ENCODE assay signal across 10 cellular contexts in the genomic region with DNA sequence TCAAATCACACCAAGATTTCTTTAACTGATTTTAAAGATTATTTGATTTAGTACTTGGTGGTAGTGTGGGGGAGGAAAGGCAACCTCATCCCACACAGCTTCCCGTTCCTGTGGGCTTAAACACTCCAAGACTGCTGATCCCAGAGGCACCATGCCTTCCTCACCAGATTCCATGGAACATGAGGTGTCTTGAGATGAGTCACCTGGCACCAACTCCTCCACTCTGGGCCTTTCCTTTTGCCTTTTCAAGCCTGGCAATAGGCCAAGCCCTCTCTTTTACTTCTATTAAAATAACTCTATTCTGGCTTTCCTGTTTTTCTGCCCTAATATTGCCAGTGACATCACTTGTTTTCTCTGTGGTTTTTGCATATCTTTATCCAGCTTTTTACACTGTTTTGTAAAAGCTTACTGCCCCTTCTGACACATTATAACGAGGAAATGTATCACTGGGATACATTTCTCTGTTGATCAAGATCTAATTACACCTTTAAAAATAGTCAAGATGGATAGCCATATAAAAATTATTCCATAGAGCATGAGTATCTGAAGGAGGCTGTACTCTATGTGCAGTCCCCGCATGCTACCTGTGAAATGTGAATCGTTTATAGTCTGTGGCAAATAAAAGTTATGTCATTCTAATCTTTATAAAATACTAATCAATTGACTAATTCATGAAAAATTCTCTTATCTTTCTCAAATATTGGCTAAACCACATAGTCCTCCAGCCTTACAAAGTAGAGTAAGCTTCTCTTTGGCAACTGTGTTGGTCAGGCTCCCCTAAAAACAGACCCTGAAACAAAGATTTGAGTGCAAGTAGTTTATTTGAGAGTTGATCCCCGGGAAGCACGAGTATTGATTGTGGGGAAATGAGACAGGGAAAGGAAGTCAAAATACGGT.
DNase-seq lines count a peak whose midpoint lies in the region; ATAC-seq and TF ChIP-seq lines count a peak whose summit lies in the region.
"Had no signal": no experiment of that assay in that cellular context is flagged by ENCODE, and none has a peak within 500 bp of the region (broad histone marks: within the 10 kb centered on the region; RNA-seq: fewer than 3 reads in every experiment).

No MANE protein-coding gene starts in this region.

- intact Hi-C loops in right cardiac atrium (cut with DNase I), result no loop called here

- H3K4me1 ChIP-seq in SJCRH30 (peaks cover 8% of the 10 kb centered on the region; the same call in 1 of the 2 replicates), right cardiac atrium (ENCODE audit: control insufficient read depth, insufficient read depth, low read length) (no peaks in the 10 kb centered on the region)
- H3K4me1 ChIP-seq: ascending aorta had no signal

- H3K36me3 Mint-ChIP-seq in progenitor cell of endocrine pancreas (ENCODE audit: insufficient read depth), result no peaks in the 10 kb centered on the region

- no peak overlapping the region for H3K4me3 ChIP-seq in SJCRH30
- H3K4me3 ChIP-seq in right cardiac atrium (ENCODE audit: low read length), result no peak overlapping the region
- H3K4me3 ChIP-seq: ascending aorta had no signal

- H3K27me3 Mint-ChIP-seq in progenitor cell of endocrine pancreas, result no peaks in the 10 kb centered on the region

- no peaks in the 10 kb centered on the region for H3K4me1 Mint-ChIP-seq in progenitor cell of endocrine pancreas (ENCODE audit: low read depth)

- H3K36me3 ChIP-seq in SJCRH30, result no peaks in the 10 kb centered on the region
- H3K36me3 ChIP-seq: ascending aorta had no signal

- 69% methylated on average over 7 of the region's 7 CpGs for WGBS in right cardiac atrium

- no peak for ATAC-seq in right cardiac atrium
- ATAC-seq: activated CD8-positive, alpha-beta T cell treated with anti-CD3 and anti-CD28 coated beads, Interleukin-2, amount 10 ng/mL, durations not matched to agents 7 days and 5 days had no signal

- peak; percentile 98 for DNase-seq in EL
- peak; percentile 21 to 37 for DNase-seq in SJCRH30
- DNase-seq in fibroblast of peridontal ligament (ENCODE audit: extremely low read depth), result peak; percentile 93
- peak; percentile 43 for DNase-seq in putamen (ENCODE audit: low spot score)
- no peak for DNase-seq in SW480 (ENCODE audit: low spot score)
- DNase-seq in DMS79 (lab: John Stamatoyannopoulos, UW), result no peak
- DNase-seq in right cardiac atrium, result no peak
- DNase-seq in progenitor cell of endocrine pancreas (ENCODE audit: low spot score, unreplicated experiment), result no peak
- DNase-seq: activated CD8-positive, alpha-beta T cell treated with anti-CD3 and anti-CD28 coated beads, Interleukin-2, amount 10 ng/mL, durations not matched to agents 7 days and 5 days had no signal

- H3K9me3 ChIP-seq in SJCRH30 (replicated peaks), result no peaks in the 10 kb centered on the region
- no peaks in the 10 kb centered on the region for H3K9me3 ChIP-seq in right cardiac atrium (ENCODE audit: control insufficient read depth, low read length)
- H3K9me3 ChIP-seq: ascending aorta had no signal

- no peaks in the 10 kb centered on the region for H3K9me3 Mint-ChIP-seq in progenitor cell of endocrine pancreas (ENCODE audit: low read depth)

- H3K27me3 ChIP-seq in SJCRH30 (no peaks in the 10 kb centered on the region), right cardiac atrium (ENCODE audit: control insufficient read depth, insufficient read depth) (no peaks in the 10 kb centered on the region)
- H3K27me3 ChIP-seq: ascending aorta had no signal

- TF ChIP-seq CTCF in progenitor cell of endocrine pancreas (IDR thresholded peaks at IDR 0.05; ENCODE audit: unreplicated experiment), result no peak

- no peak overlapping the region for H3K4me3 Mint-ChIP-seq in progenitor cell of endocrine pancreas (ENCODE audit: low read depth)
- H3K4me3 Mint-ChIP-seq: activated CD8-positive, alpha-beta T cell treated with anti-CD3 and anti-CD28 coated beads, Interleukin-2, amount 10 ng/mL, durations not matched to agents 7 days and 5 days had no signal

- no peak overlapping the region for H3K27ac Mint-ChIP-seq in progenitor cell of endocrine pancreas
- H3K27ac Mint-ChIP-seq: activated CD8-positive, alpha-beta T cell treated with anti-CD3 and anti-CD28 coated beads, Interleukin-2, amount 10 ng/mL, durations not matched to agents 7 days and 5 days had no signal

- H3K27ac ChIP-seq in SJCRH30, result no peak overlapping the region
- no peak overlapping the region for H3K27ac ChIP-seq in right cardiac atrium (ENCODE audit: low read length)
- H3K27ac ChIP-seq: ascending aorta had no signal

Comparison
In these comparisons a context has a peak if more than half of its experiments do, and no peak if none do; other contexts are left out.
1. DNase-seq: peak in EL (single experiment), SJCRH30 (2 of 2), fibroblast of peridontal ligament (single experiment) and putamen (single experiment); none in SW480 (single experiment), DMS79 (single experiment), right cardiac atrium (0 of 3) and progenitor cell of endocrine pancreas (single experiment).